Comparison of ENCODE assay signal across 9 cellular contexts in the genomic region with DNA sequence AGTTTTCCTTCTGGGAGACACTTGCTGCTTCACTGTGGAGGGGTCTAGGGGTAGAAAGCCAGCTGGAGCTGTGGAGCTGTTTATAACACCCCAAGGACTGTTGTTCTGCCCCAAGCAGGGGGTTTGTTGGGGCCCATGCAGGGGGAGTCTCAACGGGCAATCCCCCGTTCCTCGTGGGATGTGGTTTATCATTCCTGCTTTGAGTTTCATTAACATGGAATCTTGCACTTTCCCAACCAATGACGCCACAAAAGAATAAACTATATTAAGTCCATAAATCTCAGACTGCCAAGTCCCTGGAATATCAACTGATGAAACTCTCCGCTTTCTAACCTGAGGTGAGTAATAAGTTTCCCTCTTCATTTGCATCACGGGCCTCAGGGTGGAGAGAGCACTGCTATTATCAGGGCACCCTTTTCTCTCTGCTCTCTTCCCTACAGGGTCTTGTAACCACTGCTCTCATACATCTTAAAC.
DNase-seq lines count a peak whose midpoint lies in the region; ATAC-seq and TF ChIP-seq lines count a peak whose summit lies in the region.
"Had no signal": no experiment of that assay in that cellular context is flagged by ENCODE, and none has a peak within 500 bp of the region (broad histone marks: within the 10 kb centered on the region; RNA-seq: fewer than 3 reads in every experiment).

No MANE protein-coding gene starts in this region.

- peak; percentile 11 for DNase-seq in RPMI7951 (ENCODE audit: low read depth)
- peak; percentile 19 for DNase-seq in kidney epithelial cell (ENCODE audit: low read depth)
- no peak for DNase-seq in transverse colon
- no peak for DNase-seq in NCI-H1092 (lab: John Stamatoyannopoulos, UW)
- DNase-seq in GM13976 (ENCODE audit: low spot score): no peak
- DNase-seq: NCI-H446 had no signal

- no peak for TF ChIP-seq CTCF in kidney epithelial cell (IDR thresholded peaks at IDR 0.05; ENCODE audit: insufficient read depth, low read length, poor library complexity, severe bottlenecking)
- TF ChIP-seq CTCF in transverse colon (IDR thresholded peaks at IDR 0.05): no peak
- no peak for TF ChIP-seq CTCF in GM13976 (IDR thresholded peaks at IDR 0.05; ENCODE audit: borderline replicate concordance, control extremely low read depth, extremely low read depth, insufficient read depth, missing control alignments)

- no peak for TF ChIP-seq EP300 in transverse colon (IDR thresholded peaks at IDR 0.05; ENCODE audit: low read depth)

- no peak overlapping the region for H3K4me3 ChIP-seq in kidney epithelial cell (ENCODE audit: low read depth, low read length)
- H3K4me3 ChIP-seq in transverse colon: no peak overlapping the region

- ATAC-seq in GM21529 (IDR thresholded peaks at IDR 0.05; ENCODE audit: unreplicated experiment): peak; percentile 58
- ATAC-seq in GM19328 (IDR thresholded peaks at IDR 0.05; ENCODE audit: unreplicated experiment): no peak
- ATAC-seq: HepG2 had no signal

- H3K9me3 ChIP-seq in transverse colon: no peaks in the 10 kb centered on the region

- peak overlapping the region; percentile 13 to 50 (median 30) for H3K27ac ChIP-seq in transverse colon

- intact Hi-C loops in transverse colon (cut with DNase I; ENCODE audit: low total_unique reads): no loop called here

- H3K27me3 ChIP-seq in kidney epithelial cell (ENCODE audit: control insufficient read depth, insufficient read depth, low read length): no peaks in the 10 kb centered on the region
- H3K27me3 ChIP-seq in transverse colon: no peaks in the 10 kb centered on the region

- WGBS in transverse colon (ENCODE audit: low coverage in 1 of 2), 2 donors: 58% methylated on average over 6 of the region's 6 CpGs; no CpG with 5 or more reads in 1 of the 2 donors

- H3K36me3 ChIP-seq in kidney epithelial cell (ENCODE audit: control insufficient read depth, insufficient read depth, low read length): no peaks in the 10 kb centered on the region
- H3K36me3 ChIP-seq in transverse colon: no peaks in the 10 kb centered on the region

- H3K4me1 ChIP-seq in transverse colon: peaks cover 0 to 19% (median 6%) of the 10 kb centered on the region in 4 donors

- no peak for TF ChIP-seq POLR2A in transverse colon (IDR thresholded peaks at IDR 0.05)

- in situ Hi-C loops in transverse colon (cut with MboI; ENCODE audit: low pct_ligation_motif_present in 1 of 4, low pct_unique_long_range_greater_than_20kb in 1 of 4, low sequenced_read_pairs in 3 of 4) (no loop called here), GM13976 (cut with MboI; ENCODE audit: low sequenced_read_pairs, unreplicated experiment) (no loop called here)

Comparison
In these comparisons a context has a peak if more than half of its experiments do, and no peak if none do; other contexts are left out.
1. DNase-seq: peak in RPMI7951 (single experiment) and kidney epithelial cell (single experiment); none in transverse colon (single experiment), NCI-H1092 (single experiment) and GM13976 (single experiment).